2 cellular contexts compared by ENCODE assay signal in genomic region chr11:125036933-125037332, GRCh38.
TF ChIP-seq lines count a peak whose summit lies in the region.

No MANE protein-coding gene starts in this region.

TF ChIP-seq in IMR-90, 13 proteins besides CTCF, POLR2A, EP300 and RAD21:
- TF ChIP-seq MXI1 (IDR thresholded peaks at IDR 0.05; ENCODE audit: borderline replicate concordance, low read depth, low read length) (no peak), SMC3 (IDR thresholded peaks at IDR 0.05; ENCODE audit: low read depth, low read length) (no peak), RCOR1 (IDR thresholded peaks at IDR 0.05; ENCODE audit: insufficient replicate concordance, low read length) (no peak), CEBPB (IDR thresholded peaks at IDR 0.05; ENCODE audit: low read depth, low read length) (no peak), CHD1 (IDR thresholded peaks at IDR 0.05; ENCODE audit: low read depth, low read length) (no peak), RFX5 (IDR thresholded peaks at IDR 0.05; ENCODE audit: low read depth, low read length) (no peak), USF2 (IDR thresholded peaks at IDR 0.05; ENCODE audit: low read depth, low read length) (no peak), MAZ (IDR thresholded peaks at IDR 0.05; ENCODE audit: borderline replicate concordance, low read depth, low read length) (no peak), ELK1 (IDR thresholded peaks at IDR 0.05; ENCODE audit: borderline replicate concordance, low read depth, low read length) (no peak), FOS (IDR thresholded peaks at IDR 0.05; ENCODE audit: low read depth, low read length) (no peak), NFE2L2 (IDR thresholded peaks at IDR 0.05; ENCODE audit: low read depth, low read length) (no peak), BHLHE40 (IDR thresholded peaks at IDR 0.05; ENCODE audit: low read depth, low read length) (no peak), MAFK (IDR thresholded peaks at IDR 0.05; ENCODE audit: low read depth, low read length) (no peak)

TF ChIP-seq in GM12878, 131 proteins besides CTCF, POLR2A, EP300 and RAD21:
- TF ChIP-seq PBX3 (IDR thresholded peaks at IDR 0.05; ENCODE audit: insufficient replicate concordance, low read depth, low read length), result no peak
- TF ChIP-seq TCF3 (IDR thresholded peaks at IDR 0.05; ENCODE audit: borderline replicate concordance, insufficient read depth, low read depth, low read length), result no peak
- no peak for TF ChIP-seq SMC3 (IDR thresholded peaks at IDR 0.05; ENCODE audit: borderline replicate concordance, low read length)
- TF ChIP-seq RCOR1 (conservative IDR thresholded peaks at IDR 0.05; ENCODE audit: low read depth, low read length), result no peak
- TF ChIP-seq HDAC6 (IDR thresholded peaks at IDR 0.05; ENCODE audit: unreplicated experiment), result no peak
- TF ChIP-seq ZNF217 (IDR thresholded peaks at IDR 0.05), result no peak
- TF ChIP-seq GATAD2B (conservative IDR thresholded peaks at IDR 0.05; ENCODE audit: low read depth), result no peak
- no peak for TF ChIP-seq POU2F2 (IDR thresholded peaks at IDR 0.05; ENCODE audit: borderline replicate concordance, low read depth, low read length)
- TF ChIP-seq IKZF1 (conservative IDR thresholded peaks at IDR 0.05), result no peak
- no peak for TF ChIP-seq FOS (IDR thresholded peaks at IDR 0.05; ENCODE audit: borderline replicate concordance, extremely low read depth, insufficient read length)
- no peak for TF ChIP-seq PML (IDR thresholded peaks at IDR 0.05; ENCODE audit: low read length)
- TF ChIP-seq JUND (IDR thresholded peaks at IDR 0.05; ENCODE audit: low read depth, low read length), result no peak
- TF ChIP-seq NR2C2 (IDR thresholded peaks at IDR 0.05; ENCODE audit: borderline replicate concordance, control insufficient read depth, insufficient read length, low read depth), result no peak
